ENCODE assay signal across 25 cellular contexts in genomic region chr22:22705328-22706100, GRCh38.
"Had no signal": no experiment of that assay in that cellular context is flagged by ENCODE, and none has a peak within 500 bp of the region (broad histone marks: within the 10 kb centered on the region; RNA-seq: fewer than 3 reads in every experiment).

No MANE protein-coding gene starts in this region.

- H3K4me1 ChIP-seq: left ventricle myocardium inferior, parathyroid adenoma, tibial artery had no signal

- H3K4me1 Mint-ChIP-seq: activated naive CD8-positive, alpha-beta T cell treated with anti-CD3 and anti-CD28 coated beads, Interleukin-2, amount 50 U/mL, for 24 hours; natural killer cell; stimulated activated naive CD8-positive, alpha-beta T cell treated with anti-CD3 and anti-CD28 coated beads, Interleukin-15, amount 100 ng/mL, for 72 hours had no signal

- H3K79me2 ChIP-seq: parathyroid adenoma had no signal

- H3K9ac ChIP-seq: parathyroid adenoma had no signal

- H2AFZ ChIP-seq: parathyroid adenoma had no signal

- ATAC-seq: activated naive CD8-positive, alpha-beta T cell treated with anti-CD3 and anti-CD28 coated beads, Interleukin-2, amount 50 U/mL, for 24 hours; effector memory CD8-positive, alpha-beta T cell; esophagus mucosa; natural killer cell; sciatic nerve; stimulated activated effector memory CD8-positive, alpha-beta T cell treated with anti-CD3 and anti-CD28 coated beads, Interleukin-12 subunit alpha, Interleukin-12 subunit beta, amount 100 ng/mL, for 72 hours; stimulated activated naive CD8-positive, alpha-beta T cell treated with anti-CD3 and anti-CD28 coated beads, Interleukin-15, amount 100 ng/mL, for 72 hours had no signal

- H3K4me3 Mint-ChIP-seq: activated CD4-positive, alpha-beta memory T cell treated with anti-CD3 and anti-CD28 coated beads for 36 hours; activated naive CD8-positive, alpha-beta T cell treated with anti-CD3 and anti-CD28 coated beads, Interleukin-2, amount 50 U/mL, for 24 hours; effector memory CD8-positive, alpha-beta T cell; natural killer cell; stimulated activated effector memory CD8-positive, alpha-beta T cell treated with anti-CD3 and anti-CD28 coated beads, Interleukin-12 subunit alpha, Interleukin-12 subunit beta, amount 100 ng/mL, for 72 hours; stimulated activated naive CD8-positive, alpha-beta T cell treated with anti-CD3 and anti-CD28 coated beads, Interleukin-15, amount 100 ng/mL, for 72 hours had no signal

- H3K27ac ChIP-seq: cardiac muscle cell, dorsolateral prefrontal cortex, left ventricle myocardium inferior, neutrophil, parathyroid adenoma, tibial artery had no signal

- H3K27ac Mint-ChIP-seq: activated CD4-positive, alpha-beta memory T cell treated with anti-CD3 and anti-CD28 coated beads for 36 hours; activated naive CD8-positive, alpha-beta T cell treated with anti-CD3 and anti-CD28 coated beads, Interleukin-2, amount 50 U/mL, for 24 hours; effector memory CD8-positive, alpha-beta T cell; natural killer cell; stimulated activated effector memory CD8-positive, alpha-beta T cell treated with anti-CD3 and anti-CD28 coated beads, Interleukin-12 subunit alpha, Interleukin-12 subunit beta, amount 100 ng/mL, for 72 hours; stimulated activated naive CD8-positive, alpha-beta T cell treated with anti-CD3 and anti-CD28 coated beads, Interleukin-15, amount 100 ng/mL, for 72 hours had no signal

- H3K9me3 Mint-ChIP-seq: activated CD4-positive, alpha-beta memory T cell treated with anti-CD3 and anti-CD28 coated beads for 36 hours; activated naive CD8-positive, alpha-beta T cell treated with anti-CD3 and anti-CD28 coated beads, Interleukin-2, amount 50 U/mL, for 24 hours; effector memory CD8-positive, alpha-beta T cell; natural killer cell; stimulated activated effector memory CD8-positive, alpha-beta T cell treated with anti-CD3 and anti-CD28 coated beads, Interleukin-12 subunit alpha, Interleukin-12 subunit beta, amount 100 ng/mL, for 72 hours; stimulated activated naive CD8-positive, alpha-beta T cell treated with anti-CD3 and anti-CD28 coated beads, Interleukin-15, amount 100 ng/mL, for 72 hours had no signal

- H3K36me3 Mint-ChIP-seq: activated CD4-positive, alpha-beta memory T cell treated with anti-CD3 and anti-CD28 coated beads for 36 hours; natural killer cell; stimulated activated effector memory CD8-positive, alpha-beta T cell treated with anti-CD3 and anti-CD28 coated beads, Interleukin-12 subunit alpha, Interleukin-12 subunit beta, amount 100 ng/mL, for 72 hours had no signal

- H3K9me3 ChIP-seq: left ventricle myocardium inferior, neutrophil, tibial artery had no signal

- DNase-seq: activated CD4-positive, alpha-beta memory T cell treated with anti-CD3 and anti-CD28 coated beads for 36 hours; activated CD4-positive, alpha-beta T cell treated with anti-CD3 and anti-CD28 coated beads for 48 hours; activated naive CD4-positive, alpha-beta T cell treated with Interleukin-2 at 50 U/mL for 16 hours; activated naive CD8-positive, alpha-beta T cell treated with anti-CD3 and anti-CD28 coated beads, Interleukin-2, amount 50 U/mL, for 24 hours; activated T-cell treated with anti-CD3 and anti-CD28 coated beads, Interleukin-2, amount 50 U/mL, for 1 hour; dorsolateral prefrontal cortex; effector memory CD8-positive, alpha-beta T cell; foreskin melanocyte; glutamatergic neuron; hippocampal formation; kidney glomerular epithelial cell; left ventricle myocardium inferior; mammary epithelial cell; midbrain; natural killer cell; small intestine; stimulated activated CD4-positive, alpha-beta T cell treated with anti-CD3 and anti-CD28 coated beads, Interleukin-2, amount 100 ng/mL, for 24 hours; stimulated activated naive CD8-positive, alpha-beta T cell treated with anti-CD3 and anti-CD28 coated beads, Interleukin-15, amount 100 ng/mL, for 72 hours; tibial artery had no signal

- H3K27me3 Mint-ChIP-seq: activated CD4-positive, alpha-beta memory T cell treated with anti-CD3 and anti-CD28 coated beads for 36 hours; activated naive CD8-positive, alpha-beta T cell treated with anti-CD3 and anti-CD28 coated beads, Interleukin-2, amount 50 U/mL, for 24 hours; effector memory CD8-positive, alpha-beta T cell; stimulated activated naive CD8-positive, alpha-beta T cell treated with anti-CD3 and anti-CD28 coated beads, Interleukin-15, amount 100 ng/mL, for 72 hours had no signal

- H3K27me3 ChIP-seq: cardiac muscle cell, neutrophil had no signal
